2 cellular contexts compared by ENCODE assay signal in genomic region chr12:31019561-31020308, GRCh38.
TF ChIP-seq lines count a peak whose summit lies in the region.

No MANE protein-coding gene starts in this region.

TF ChIP-seq in K562, 482 proteins besides CTCF, POLR2A, EP300 and RAD21 (continued from another document):
- no peak for TF ChIP-seq CHCHD3 (CRISPR knock-in tag; IDR thresholded peaks at IDR 0.05)
- TF ChIP-seq NFIX (CRISPR knock-in tag; IDR thresholded peaks at IDR 0.05; ENCODE audit: low read depth) = no peak
- TF ChIP-seq ELK1 (CRISPR knock-in tag; IDR thresholded peaks at IDR 0.05) = no peak
- no peak for TF ChIP-seq CBFB (CRISPR knock-in tag; IDR thresholded peaks at IDR 0.05)
- no peak for TF ChIP-seq PCBP2 (IDR thresholded peaks at IDR 0.05; ENCODE audit: low read depth, low read length, poor library complexity, severe bottlenecking)
- TF ChIP-seq FOXJ3 (CRISPR knock-in tag; IDR thresholded peaks at IDR 0.05) = no peak
- TF ChIP-seq TEAD2 (tag; IDR thresholded peaks at IDR 0.05) = no peak
- no peak for TF ChIP-seq E2F1 (CRISPR knock-in tag; IDR thresholded peaks at IDR 0.05)
- no peak for TF ChIP-seq ZNF146 (CRISPR knock-in tag; IDR thresholded peaks at IDR 0.05; ENCODE audit: unreplicated experiment)
- no peak for TF ChIP-seq ZNF589 (CRISPR knock-in tag; IDR thresholded peaks at IDR 0.05; ENCODE audit: low read depth)
- no peak for TF ChIP-seq WHSC1 (IDR thresholded peaks at IDR 0.05; ENCODE audit: low read length)
- no peak for TF ChIP-seq FOXA1 (IDR thresholded peaks at IDR 0.05; ENCODE audit: borderline replicate concordance)
- no peak for TF ChIP-seq NR2C2 (CRISPR knock-in tag; IDR thresholded peaks at IDR 0.05)
- TF ChIP-seq NR2C2 (tag; IDR thresholded peaks at IDR 0.05) = no peak

TF ChIP-seq in GM12891, 5 proteins besides CTCF, POLR2A, EP300 and RAD21 (continued from another document):
- TF ChIP-seq TAF1 (IDR thresholded peaks at IDR 0.05; ENCODE audit: low read depth, low read length) = no peak
